Comparison of ENCODE assay signal across 18 cellular contexts in the genomic region with DNA sequence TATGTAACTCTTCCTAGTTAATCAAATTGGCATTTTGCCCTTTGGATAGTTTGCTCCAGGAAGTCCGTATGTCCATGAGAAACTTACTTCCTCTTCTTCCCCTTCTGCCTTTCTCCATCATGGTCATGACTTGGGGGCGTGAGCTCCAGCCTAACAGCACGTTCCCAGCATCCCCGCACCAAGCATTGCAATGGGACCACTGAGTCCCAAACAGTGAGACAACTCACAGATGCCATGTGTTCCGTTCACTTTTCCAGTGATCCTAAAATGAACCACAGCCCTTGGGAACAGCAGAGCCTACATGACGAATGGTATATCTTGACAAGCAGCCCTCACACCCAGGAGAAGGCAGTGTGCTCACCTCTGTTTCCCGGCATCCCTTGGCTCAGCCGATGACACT. TPM values are rescaled to one million over a fixed set of nuclear protein-coding genes. Genes with fewer than 3 reads are reported as not detected.
"Had no signal": no experiment of that assay in that cellular context is flagged by ENCODE, and none has a peak within 500 bp of the region (broad histone marks: within the 10 kb centered on the region; RNA-seq: fewer than 3 reads in every experiment).

No MANE protein-coding gene starts in this region.

- H3K4me1 ChIP-seq: adrenal gland had no signal

- H3K27ac ChIP-seq: adrenal gland, sigmoid colon, tibial nerve had no signal

- H3K27me3 ChIP-seq: adrenal gland, sigmoid colon, tibial nerve had no signal

- ATAC-seq: natural killer cell treated with Interleukin-12 subunit alpha and Interleukin-12 subunit beta and Interleukin-15 and Interleukin-18, amount 100 ng/mL, for 72 hours; T-cell had no signal

- H3K27ac Mint-ChIP-seq: natural killer cell treated with Interleukin-12 subunit alpha and Interleukin-12 subunit beta and Interleukin-15 and Interleukin-18, amount 100 ng/mL, for 72 hours; stimulated activated effector memory CD8-positive, alpha-beta T cell treated with anti-CD3 and anti-CD28 coated beads, Interleukin-12 subunit alpha, Interleukin-12 subunit beta, amount 100 ng/mL, for 72 hours; T-cell had no signal

- H3K4me3 ChIP-seq: adrenal gland, sigmoid colon, tibial nerve had no signal

- H3K36me3 ChIP-seq: adrenal gland, sigmoid colon, tibial nerve had no signal

- DNase-seq: activated CD4-positive, alpha-beta T cell treated with anti-CD3 and anti-CD28 coated beads for 48 hours; activated CD8-positive, alpha-beta memory T cell treated with anti-CD3 and anti-CD28 coated beads for 24 hours; activated naive CD4-positive, alpha-beta T cell treated with anti-CD3 and anti-CD28 coated beads, Interleukin-2, amount 50 U/mL, for 16 hours; activated T-cell treated with anti-CD3 and anti-CD28 coated beads for 4 hours; dermis blood vessel endothelial cell; hypothalamus; occipital lobe; T-cell had no signal

- H3K9me3 ChIP-seq: adrenal gland, sigmoid colon, tibial nerve had no signal

- H3K4me3 Mint-ChIP-seq: brain; natural killer cell treated with Interleukin-12 subunit alpha and Interleukin-12 subunit beta and Interleukin-15 and Interleukin-18, amount 100 ng/mL, for 72 hours; stimulated activated effector memory CD8-positive, alpha-beta T cell treated with anti-CD3 and anti-CD28 coated beads, Interleukin-12 subunit alpha, Interleukin-12 subunit beta, amount 100 ng/mL, for 72 hours; T-cell had no signal

- H3K9me3 Mint-ChIP-seq: natural killer cell treated with Interleukin-12 subunit alpha and Interleukin-12 subunit beta and Interleukin-15 and Interleukin-18, amount 100 ng/mL, for 72 hours; stimulated activated effector memory CD8-positive, alpha-beta T cell treated with anti-CD3 and anti-CD28 coated beads, Interleukin-12 subunit alpha, Interleukin-12 subunit beta, amount 100 ng/mL, for 72 hours; T-cell had no signal

- H3K36me3 Mint-ChIP-seq: brain; natural killer cell treated with Interleukin-12 subunit alpha and Interleukin-12 subunit beta and Interleukin-15 and Interleukin-18, amount 100 ng/mL, for 72 hours; stimulated activated effector memory CD8-positive, alpha-beta T cell treated with anti-CD3 and anti-CD28 coated beads, Interleukin-12 subunit alpha, Interleukin-12 subunit beta, amount 100 ng/mL, for 72 hours; T-cell had no signal

RNA-seq across cellular contexts. Expression of a gene that starts 10.7 kb away (rescaled TPM):
- total RNA-seq: dermis blood vessel endothelial cell; fibroblast of villous mesenchyme; lung microvascular endothelial cell; natural killer cell treated with Interleukin-12 subunit alpha and Interleukin-12 subunit beta and Interleukin-15 and Interleukin-18, amount 100 ng/mL, for 72 hours; occipital lobe; pulmonary artery endothelial cell; SK-MEL-5; T-cell had no signal
